ENCODE assay signal across 16 cellular contexts in the genomic region with DNA sequence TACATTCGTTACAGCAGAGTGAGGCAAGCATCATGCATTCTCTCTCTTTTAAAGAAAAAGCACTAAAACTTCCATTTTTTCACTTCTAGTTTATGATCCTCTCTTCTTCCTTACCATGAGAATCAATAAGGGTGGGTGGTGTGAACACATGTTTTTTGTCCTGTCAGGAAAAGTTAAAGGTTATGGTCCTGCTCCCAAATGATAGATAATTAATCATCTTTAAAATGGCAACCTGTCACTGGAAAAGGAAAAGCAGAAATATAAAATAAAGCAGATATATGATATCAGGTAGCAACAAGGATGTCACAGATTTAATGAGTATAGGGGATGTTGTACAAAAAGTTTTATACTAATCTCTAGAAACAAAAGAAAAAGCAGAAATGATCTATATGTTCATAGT. TPM values are rescaled to one million over a fixed set of nuclear protein-coding genes. Genes with fewer than 3 reads are reported as not detected.
DNase-seq lines count a peak whose midpoint lies in the region; ATAC-seq and TF ChIP-seq lines count a peak whose summit lies in the region.
"Had no signal": no experiment of that assay in that cellular context is flagged by ENCODE, and none has a peak within 500 bp of the region (broad histone marks: within the 10 kb centered on the region; RNA-seq: fewer than 3 reads in every experiment).

No MANE protein-coding gene starts in this region.

- TF ChIP-seq CTCF in AG04450 (IDR thresholded peaks at IDR 0.05; ENCODE audit: low read depth, low read length) (no peak), left lung (IDR thresholded peaks at IDR 0.05) (no peak), ovary (IDR thresholded peaks at IDR 0.05) (no peak)

- CTCF ChIA-PET in AG04450 (lab: Charles Lee) = interaction anchor here (1.4 to 1.8 kb wide), 3 partner anchors 19 to 211 kb away, joined by 3 to 7 read pairs (median 4); no protein-coding TSS in a partner anchor

- no peak for DNase-seq in AG04450 (ENCODE audit: low read depth, low spot score)
- no peak for DNase-seq in adipocyte (ENCODE audit: low read depth)
- no peak for DNase-seq in left lung
- no peak for DNase-seq in activated T-cell treated with anti-CD3 and anti-CD28 coated beads for 4 hours
- DNase-seq in ovary = no peak
- DNase-seq in dedifferentiated amniotic fluid mesenchymal stem cell (ENCODE audit: extremely low spot score) = no peak
- DNase-seq: activated CD4-positive, alpha-beta T cell treated with anti-CD3 and anti-CD28 coated beads for 48 hours; activated T-cell treated with anti-CD3 and anti-CD28 coated beads, Interleukin-2, amount 50 U/mL, for 48 hours; GF-D8; midbrain; NCI-H1105; NCI-H446; OCI-M1; T-helper 9 cell had no signal

- peak overlapping the region; percentile 75 for H3K27ac ChIP-seq in AG04450 (ENCODE audit: low read depth, low read length)
- H3K27ac ChIP-seq in left lung = peak overlapping the region; percentile 68 to 80
- peak overlapping the region in 1 of 2 donors; percentile 46 for H3K27ac ChIP-seq in ovary

- peak overlapping the region; percentile 70 for H3K4me2 ChIP-seq in skeletal muscle satellite cell (ENCODE audit: low read length)

- ATAC-seq in left lung = no peak
- ATAC-seq in HG02885 (IDR thresholded peaks at IDR 0.05; ENCODE audit: poor library complexity, unreplicated experiment) = no peak

- no peaks in the 10 kb centered on the region for H3K27me3 ChIP-seq in AG04450 (ENCODE audit: control insufficient read depth, insufficient read depth, low read length)
- no peaks in the 10 kb centered on the region for H3K27me3 ChIP-seq in adipocyte (replicated peaks; ENCODE audit: control insufficient read depth, insufficient read depth, low read length)
- no peaks in the 10 kb centered on the region for H3K27me3 ChIP-seq in left lung
- no peaks in the 10 kb centered on the region for H3K27me3 ChIP-seq in skeletal muscle satellite cell (ENCODE audit: control insufficient read depth, insufficient read depth, low read length)
- H3K27me3 ChIP-seq in ovary = no peaks in the 10 kb centered on the region

- peak overlapping the region; percentile 83 for H3K9ac ChIP-seq in adipocyte (ENCODE audit: low read length)
- H3K9ac ChIP-seq in skeletal muscle satellite cell (ENCODE audit: low read depth, low read length) = peak overlapping the region; percentile 88

- TF ChIP-seq EP300 in ovary (IDR thresholded peaks at IDR 0.05) = no peak

- H3K4me3 ChIP-seq in AG04450 (ENCODE audit: low read depth, low read length) (no peak overlapping the region), adipocyte (ENCODE audit: low read length) (peak overlapping the region; percentile 35), left lung (no peak overlapping the region), skeletal muscle satellite cell (ENCODE audit: low read length) (peak overlapping the region; percentile 46), ovary (no peak overlapping the region)

- H3K4me1 ChIP-seq in adipocyte (ENCODE audit: control insufficient read depth, insufficient read depth, low read length) = peaks cover 45% of the 10 kb centered on the region
- peaks cover 6 to 9% of the 10 kb centered on the region in 2 donors for H3K4me1 ChIP-seq in left lung
- peaks cover 37% of the 10 kb centered on the region for H3K4me1 ChIP-seq in skeletal muscle satellite cell (ENCODE audit: control insufficient read depth, insufficient read depth, low read length)
- peaks cover 7% of the 10 kb centered on the region for H3K4me1 ChIP-seq in ovary (ENCODE audit: insufficient read depth)

- intact Hi-C loops in left lung (cut with DNase I) = loop anchor here in 1 of 2 donors (10.0 kb wide), 1 partner anchor 62 kb away; no protein-coding TSS in a partner anchor
- intact Hi-C loops in ovary (cut with DNase I) = loop anchor here in 1 of 4 donors (10.0 kb wide), 1 partner anchor 52 kb away; the partner anchor contains the start of gene PHLDB2

- WGBS in ovary, 3 donors = 9 to 24% (median 14%) methylated on average over 1 of the region's 1 CpG

- H3K9me3 ChIP-seq in AG04450 (ENCODE audit: control insufficient read depth, insufficient read depth, low read length) = no peaks in the 10 kb centered on the region
- no peaks in the 10 kb centered on the region for H3K9me3 ChIP-seq in adipocyte (ENCODE audit: control insufficient read depth, low read length)
- no peaks in the 10 kb centered on the region for H3K9me3 ChIP-seq in left lung
- H3K9me3 ChIP-seq in skeletal muscle satellite cell (replicated peaks; ENCODE audit: low read length) = no peaks in the 10 kb centered on the region
- no peaks in the 10 kb centered on the region for H3K9me3 ChIP-seq in ovary

- no peak for TF ChIP-seq POLR2A in ovary (IDR thresholded peaks at IDR 0.05)

- POLR2A ChIA-PET in AG04450 (lab: Yijun Ruan, JAX) = interaction anchor here (1.5 to 1.7 kb wide), 3 partner anchors 58 to 134 kb away, joined by 4 to 14 read pairs (median 9); no protein-coding TSS in a partner anchor

- no peaks in the 10 kb centered on the region for H3K36me3 ChIP-seq in adipocyte (ENCODE audit: control insufficient read depth, insufficient read depth, low read length, severe bottlenecking)
- no peaks in the 10 kb centered on the region for H3K36me3 ChIP-seq in left lung
- no peaks in the 10 kb centered on the region for H3K36me3 ChIP-seq in skeletal muscle satellite cell (ENCODE audit: insufficient read depth, low read length)
- no peaks in the 10 kb centered on the region for H3K36me3 ChIP-seq in ovary

RNA-seq across cellular contexts. Expression of gene PHLDB2, which starts 56.4 kb away (rescaled TPM):
- 15.9 and 16.9 TPM in 2 replicates for polyA plus RNA-seq in AG04450 (2011; rRNA removed)
- polyA minus RNA-seq in AG04450 (2011; rRNA and poly(A)+ RNA removed) = 37.7 and 39.9 TPM in 2 replicates
- 10 to 100 TPM; 38.0 to 43.9 TPM for total RNA-seq in left lung
- 31.7 and 36.0 TPM in 2 replicates for total RNA-seq in skeletal muscle satellite cell (2012; rRNA removed)
- total RNA-seq in ovary = 100 to 1,000 TPM in 1 of 7 donors, 10 to 100 TPM in 6; 13.1 to 141 (median 19.3) TPM
- 10 to 100 TPM in 1 of 2 donors, 1 to 10 TPM in 1; 9.0 to 26.7 TPM for polyA plus RNA-seq in ovary

Comparison
In these comparisons a context has a peak if more than half of its experiments do, and no peak if none do; other contexts are left out.
1. H3K4me3 ChIP-seq: peak in adipocyte (single experiment) and skeletal muscle satellite cell (single experiment); none in AG04450 (single experiment), left lung (0 of 2) and ovary (single experiment).